21 cellular contexts compared by ENCODE assay signal in genomic region chr1:61300899-61301298, GRCh38.
DNase-seq lines count a peak whose midpoint lies in the region; ATAC-seq, FAIRE-seq and TF ChIP-seq lines count a peak whose summit lies in the region.
"Had no signal": no experiment of that assay in that cellular context is flagged by ENCODE, and none has a peak within 500 bp of the region (broad histone marks: within the 10 kb centered on the region; RNA-seq: fewer than 3 reads in every experiment).

No MANE protein-coding gene starts in this region.

- TF ChIP-seq CTCF in A549 (IDR thresholded peaks at IDR 0.05) (no peak), ascending aorta (IDR thresholded peaks at IDR 0.05) (no peak), lower lobe of right lung (IDR thresholded peaks at IDR 0.05) (no peak)

- H3K4me3 ChIP-seq in A549: no peak overlapping the region
- no peak overlapping the region for H3K4me3 ChIP-seq in ascending aorta
- no peak overlapping the region for H3K4me3 ChIP-seq in lower lobe of right lung
- H3K4me3 ChIP-seq: spleen had no signal

- FAIRE-seq in A549 (lab: Jason Lieb, UNC): no peak

- ATAC-seq in A549 (no peak), lower lobe of right lung (no peak)

- H3K27me3 ChIP-seq in ascending aorta (no peaks in the 10 kb centered on the region), lower lobe of right lung (ENCODE audit: low read depth) (no peaks in the 10 kb centered on the region)
- H3K27me3 ChIP-seq: spleen had no signal

- POLR2A ChIA-PET in A549 (lab: Yijun Ruan, JAX): no interaction called here

- CTCF ChIA-PET in A549 (lab: Yijun Ruan, JAX): no interaction called here

- H3K36me3 ChIP-seq in ascending aorta: no peaks in the 10 kb centered on the region
- H3K36me3 ChIP-seq in lower lobe of right lung: no peaks in the 10 kb centered on the region
- H3K36me3 ChIP-seq: spleen had no signal

- H3K27ac ChIP-seq in A549: peak overlapping the region; percentile 49 to 67; a peak in 4 of 6 replicates
- peak overlapping the region; percentile 35 to 55 for H3K27ac ChIP-seq in ascending aorta
- H3K27ac ChIP-seq in lower lobe of right lung: peak overlapping the region; percentile 8
- H3K27ac ChIP-seq: 22Rv1 had no signal

- H3K9me3 Mint-ChIP-seq in T-helper 1 cell treated with Interleukin-12 subunit alpha and Interleukin-12 subunit beta and Interleukin-4 antibody, amounts not matched to agents 30 μg/mL and 1 μg/mL, for 36 hours: peaks cover 9% of the 10 kb centered on the region
- H3K9me3 Mint-ChIP-seq: central memory CD8-positive, alpha-beta T cell had no signal

- peaks cover 2% of the 10 kb centered on the region for H3K36me3 Mint-ChIP-seq in T-helper 1 cell treated with Interleukin-12 subunit alpha and Interleukin-12 subunit beta and Interleukin-4 antibody, amounts not matched to agents 30 μg/mL and 1 μg/mL, for 36 hours (ENCODE audit: low read depth)
- H3K36me3 Mint-ChIP-seq: immature natural killer cell had no signal

- H3K4me1 ChIP-seq in A549 (peaks cover 45% of the 10 kb centered on the region), ascending aorta (peaks cover 7 to 36% of the 10 kb centered on the region in 2 donors), lower lobe of right lung (peaks cover 32% of the 10 kb centered on the region)

- DNase-seq in T-helper 1 cell: no peak
- DNase-seq in A549 (ENCODE audit: low read depth in 1 of 2, low spot score in 1 of 2): no peak
- DNase-seq in ascending aorta (ENCODE audit: low spot score in 2 of 2): no peak
- no peak for DNase-seq in lower lobe of right lung
- DNase-seq in NCI-H2107 treated with DMSO at 0.1 percent for 48 hours (lab: John Stamatoyannopoulos, UW; ENCODE audit: unreplicated experiment): no peak
- no peak for DNase-seq in effector CD4-positive, alpha-beta T cell
- no peak for DNase-seq in AML-193 (lab: John Stamatoyannopoulos, UW)
- DNase-seq: activated CD4-positive, CD25-positive, alpha-beta regulatory T cell treated with anti-CD3 and anti-CD28 coated beads, Interleukin-2, amount 50 U/mL, for 72 hours; amygdala; glutamatergic neuron; immature natural killer cell; NCI-H1105 treated with DMSO at 0.1 percent for 48 hours; NCI-H2107; NCI-H510A treated with DMSO at 0.1 percent for 48 hours; nucleus accumbens; SK-N-SH; spleen; stimulated activated CD4-positive, alpha-beta T cell treated with anti-CD3 and anti-CD28 coated beads, Interleukin-4, amount 100 ng/mL, for 24 hours had no signal

- H3K9me3 ChIP-seq in A549 (no peaks in the 10 kb centered on the region), ascending aorta (no peaks in the 10 kb centered on the region), lower lobe of right lung (no peaks in the 10 kb centered on the region)
- H3K9me3 ChIP-seq: SK-N-SH, spleen had no signal

- peak overlapping the region; percentile 31 for H3K27ac Mint-ChIP-seq in T-helper 1 cell treated with Interleukin-12 subunit alpha and Interleukin-12 subunit beta and Interleukin-4 antibody, amounts not matched to agents 30 μg/mL and 1 μg/mL, for 36 hours
- H3K27ac Mint-ChIP-seq: immature natural killer cell had no signal

- H3K4me1 Mint-ChIP-seq in T-helper 1 cell treated with Interleukin-12 subunit alpha and Interleukin-12 subunit beta and Interleukin-4 antibody, amounts not matched to agents 30 μg/mL and 1 μg/mL, for 36 hours (ENCODE audit: low read depth): peaks cover 23% of the 10 kb centered on the region
- H3K4me1 Mint-ChIP-seq: central memory CD8-positive, alpha-beta T cell; immature natural killer cell had no signal

- TF ChIP-seq EP300 in A549 (IDR thresholded peaks at IDR 0.05): no peak

- no peak for TF ChIP-seq POLR2A in A549 (IDR thresholded peaks at IDR 0.05; ENCODE audit: low read length)

- peak overlapping the region; percentile 54; the same call in 2 of the 3 replicates for H3K4me2 ChIP-seq in A549
- H3K4me2 ChIP-seq: SK-N-SH had no signal

- H3K27me3 Mint-ChIP-seq in T-helper 1 cell treated with Interleukin-12 subunit alpha and Interleukin-12 subunit beta and Interleukin-4 antibody, amounts not matched to agents 30 μg/mL and 1 μg/mL, for 36 hours (ENCODE audit: low read depth): peaks cover 13% of the 10 kb centered on the region
- H3K27me3 Mint-ChIP-seq: central memory CD8-positive, alpha-beta T cell had no signal

- intact Hi-C loops in ascending aorta (cut with DNase I): no loop called here
- intact Hi-C loops in lower lobe of right lung (cut with DNase I): no loop called here

- 81% methylated on average over 3 of the region's 3 CpGs for WGBS in A549 (ENCODE audit: missing lambda C conversion rate)

- no peak overlapping the region for H3K4me3 Mint-ChIP-seq in T-helper 1 cell treated with Interleukin-12 subunit alpha and Interleukin-12 subunit beta and Interleukin-4 antibody, amounts not matched to agents 30 μg/mL and 1 μg/mL, for 36 hours
- H3K4me3 Mint-ChIP-seq: central memory CD8-positive, alpha-beta T cell; immature natural killer cell had no signal

- TF ChIP-seq RAD21 in A549 (conservative IDR thresholded peaks at IDR 0.05 in 1 of 2, IDR thresholded peaks at IDR 0.05 in 1 of 2): no peak

TF ChIP-seq in A549, 52 proteins besides CTCF, POLR2A, EP300 and RAD21:
- TF ChIP-seq FOXS1 (CRISPR knock-in tag; IDR thresholded peaks at IDR 0.05) (no peak), EHF (CRISPR knock-in tag; IDR thresholded peaks at IDR 0.05) (no peak), POLR2AphosphoS2 (conservative IDR thresholded peaks at IDR 0.05; ENCODE audit: low read length) (no peak), CBX2 (IDR thresholded peaks at IDR 0.05; ENCODE audit: borderline replicate concordance, low read depth) (no peak), ZSCAN20 (CRISPR knock-in tag; IDR thresholded peaks at IDR 0.05) (no peak), HEYL (CRISPR knock-in tag; IDR thresholded peaks at IDR 0.05) (no peak), RCOR1 (IDR thresholded peaks at IDR 0.05; ENCODE audit: low read depth, low read length) (no peak), ZNF302 (CRISPR knock-in tag; IDR thresholded peaks at IDR 0.05) (no peak), ESRRA (IDR thresholded peaks at IDR 0.05; ENCODE audit: borderline replicate concordance, low read length) (no peak), MYC (IDR thresholded peaks at IDR 0.05; ENCODE audit: borderline replicate concordance, low read length) (no peak), GATA3 (IDR thresholded peaks at IDR 0.05; ENCODE audit: borderline replicate concordance) (no peak), HOXB5 (CRISPR knock-in tag; IDR thresholded peaks at IDR 0.05) (no peak), ZC3H11A (IDR thresholded peaks at IDR 0.05) (no peak), JUNB (IDR thresholded peaks at IDR 0.05) (no peak), NFE2L2 (conservative IDR thresholded peaks at IDR 0.05; ENCODE audit: low read length) (no peak), ELK1 (IDR thresholded peaks at IDR 0.05; ENCODE audit: low read depth, low read length) (no peak), JUN (IDR thresholded peaks at IDR 0.05) (no peak)
- TF ChIP-seq, protein P1, sequence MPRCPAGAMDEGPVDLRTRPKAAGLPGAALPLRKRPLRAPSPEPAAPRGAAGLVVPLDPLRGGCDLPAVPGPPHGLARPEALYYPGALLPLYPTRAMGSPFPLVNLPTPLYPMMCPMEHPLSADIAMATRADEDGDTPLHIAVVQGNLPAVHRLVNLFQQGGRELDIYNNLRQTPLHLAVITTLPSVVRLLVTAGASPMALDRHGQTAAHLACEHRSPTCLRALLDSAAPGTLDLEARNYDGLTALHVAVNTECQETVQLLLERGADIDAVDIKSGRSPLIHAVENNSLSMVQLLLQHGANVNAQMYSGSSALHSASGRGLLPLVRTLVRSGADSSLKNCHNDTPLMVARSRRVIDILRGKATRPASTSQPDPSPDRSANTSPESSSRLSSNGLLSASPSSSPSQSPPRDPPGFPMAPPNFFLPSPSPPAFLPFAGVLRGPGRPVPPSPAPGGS (IDR thresholded peaks at IDR 0.05): no peak
- TF ChIP-seq, protein P2, sequence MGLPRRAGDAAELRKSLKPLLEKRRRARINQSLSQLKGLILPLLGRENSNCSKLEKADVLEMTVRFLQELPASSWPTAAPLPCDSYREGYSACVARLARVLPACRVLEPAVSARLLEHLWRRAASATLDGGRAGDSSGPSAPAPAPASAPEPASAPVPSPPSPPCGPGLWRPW (IDR thresholded peaks at IDR 0.05): no peak

Comparison
In these comparisons a context has a peak if more than half of its experiments do, and no peak if none do; other contexts are left out.
1. H3K27ac ChIP-seq: peak in every context shown above with its lines; median percentile 58 in A549; 45 in ascending aorta; 8 in lower lobe of right lung.